Comparison of ENCODE assay signal across 15 cellular contexts in genomic region chr11:74935285-74935684, GRCh38. TPM values are rescaled to one million over a fixed set of nuclear protein-coding genes. Genes with fewer than 3 reads are reported as not detected.
DNase-seq lines count a peak whose midpoint lies in the region; ATAC-seq lines count a peak whose summit lies in the region.
"Had no signal": no experiment of that assay in that cellular context is flagged by ENCODE, and none has a peak within 500 bp of the region (broad histone marks: within the 10 kb centered on the region; RNA-seq: fewer than 3 reads in every experiment).

No MANE protein-coding gene starts in this region.

- H3K36me3 ChIP-seq in Karpas-422 (ENCODE audit: insufficient read depth, low read length): peaks cover 46% of the 10 kb centered on the region

- intact Hi-C loops in Right ventricle myocardium superior (cut with DNase I): loop anchor here (10.0 kb wide), 1 partner anchor 310 kb away; the partner anchor contains the start of gene TPBGL

- no peak overlapping the region; the same call in 1 of the 2 replicates for H3K4me3 ChIP-seq in Karpas-422 (ENCODE audit: low read length)
- H3K4me3 ChIP-seq: BLaER1 treated with 17β-estradiol and CSF1 and Interleukin-3, amounts not matched to agents 10 nM and 100 nM had no signal

- H3K4me1 Mint-ChIP-seq in activated naive CD8-positive, alpha-beta T cell treated with anti-CD3 and anti-CD28 coated beads, Interleukin-2, amount 10 ng/mL, durations not matched to agents 7 days and 5 days: peaks cover 23% of the 10 kb centered on the region
- H3K4me1 Mint-ChIP-seq in activated naive CD8-positive, alpha-beta T cell treated with anti-CD3 and anti-CD28 coated beads for 36 hours: peaks cover 15% of the 10 kb centered on the region
- peaks cover 5% of the 10 kb centered on the region for H3K4me1 Mint-ChIP-seq in memory B cell

- no peaks in the 10 kb centered on the region for H3K27me3 Mint-ChIP-seq in activated naive CD8-positive, alpha-beta T cell treated with anti-CD3 and anti-CD28 coated beads, Interleukin-2, amount 10 ng/mL, durations not matched to agents 7 days and 5 days
- no peaks in the 10 kb centered on the region for H3K27me3 Mint-ChIP-seq in activated naive CD8-positive, alpha-beta T cell treated with anti-CD3 and anti-CD28 coated beads for 36 hours
- H3K27me3 Mint-ChIP-seq in memory B cell: no peaks in the 10 kb centered on the region
- H3K27me3 Mint-ChIP-seq: CD4-positive, alpha-beta T cell had no signal

- no peak overlapping the region for H3K4me3 Mint-ChIP-seq in activated naive CD8-positive, alpha-beta T cell treated with anti-CD3 and anti-CD28 coated beads, Interleukin-2, amount 10 ng/mL, durations not matched to agents 7 days and 5 days
- H3K4me3 Mint-ChIP-seq in activated naive CD8-positive, alpha-beta T cell treated with anti-CD3 and anti-CD28 coated beads for 36 hours: no peak overlapping the region
- no peak overlapping the region for H3K4me3 Mint-ChIP-seq in memory B cell
- H3K4me3 Mint-ChIP-seq: CD4-positive, alpha-beta T cell; CD8-positive, alpha-beta T cell had no signal

- H4K20me1 ChIP-seq in Karpas-422 (ENCODE audit: insufficient read depth, low read depth, low read length): no peaks in the 10 kb centered on the region
- H4K20me1 ChIP-seq: BLaER1 treated with 17β-estradiol and CSF1 and Interleukin-3, amounts not matched to agents 10 nM and 100 nM had no signal

- H3K9me2 ChIP-seq in Karpas-422 (replicated peaks; ENCODE audit: insufficient read depth, low read length): no peaks in the 10 kb centered on the region

- ATAC-seq in activated naive CD8-positive, alpha-beta T cell treated with anti-CD3 and anti-CD28 coated beads, Interleukin-2, amount 10 ng/mL, durations not matched to agents 7 days and 5 days (ENCODE audit: low read depth): no peak
- ATAC-seq in memory B cell (ENCODE audit: low read depth) (no peak), Right ventricle myocardium superior (ENCODE audit: poor library complexity) (no peak)
- ATAC-seq: CD8-positive, alpha-beta T cell had no signal

- DNase-seq in activated naive CD8-positive, alpha-beta T cell treated with anti-CD3 and anti-CD28 coated beads, Interleukin-2, amount 10 ng/mL, durations not matched to agents 7 days and 5 days: no peak
- no peak for DNase-seq in activated naive CD8-positive, alpha-beta T cell treated with anti-CD3 and anti-CD28 coated beads for 36 hours
- no peak for DNase-seq in Karpas-422
- DNase-seq in memory B cell (ENCODE audit: low spot score in 2 of 2): no peak
- no peak for DNase-seq in putamen (ENCODE audit: low spot score)
- DNase-seq in Right ventricle myocardium superior: no peak
- DNase-seq: 8988T; ACHN; Caco-2; Calu3; CD4-positive, alpha-beta T cell; CD8-positive, alpha-beta T cell; GF-D8 had no signal

- no peaks in the 10 kb centered on the region for H3K9me3 ChIP-seq in Karpas-422 (ENCODE audit: low read length)
- H3K9me3 ChIP-seq: BLaER1 treated with 17β-estradiol and CSF1 and Interleukin-3, amounts not matched to agents 10 nM and 100 nM; Caco-2 had no signal

- H3K4me2 ChIP-seq in Karpas-422 (ENCODE audit: low read depth, low read length, poor library complexity, severe bottlenecking): no peak overlapping the region
- H3K4me2 ChIP-seq: BLaER1 treated with 17β-estradiol and CSF1 and Interleukin-3, amounts not matched to agents 10 nM and 100 nM had no signal

- peak overlapping the region; percentile 76 for H3K27ac ChIP-seq in Karpas-422 (ENCODE audit: low read length)
- H3K27ac ChIP-seq: BLaER1 treated with 17β-estradiol and CSF1 and Interleukin-3, amounts not matched to agents 10 nM and 100 nM; C4-2B had no signal

- no peaks in the 10 kb centered on the region for H3K9me3 Mint-ChIP-seq in activated naive CD8-positive, alpha-beta T cell treated with anti-CD3 and anti-CD28 coated beads, Interleukin-2, amount 10 ng/mL, durations not matched to agents 7 days and 5 days
- H3K9me3 Mint-ChIP-seq in activated naive CD8-positive, alpha-beta T cell treated with anti-CD3 and anti-CD28 coated beads for 36 hours: no peaks in the 10 kb centered on the region
- no peaks in the 10 kb centered on the region for H3K9me3 Mint-ChIP-seq in memory B cell
- H3K9me3 Mint-ChIP-seq: CD4-positive, alpha-beta T cell; CD8-positive, alpha-beta T cell had no signal

- POLR2A ChIA-PET in activated naive CD8-positive, alpha-beta T cell treated with anti-CD3 and anti-CD28 coated beads, Interleukin-2, amount 10 ng/mL, durations not matched to agents 7 days and 5 days (lab: Charles Lee): no interaction called here

- H3K27ac Mint-ChIP-seq in activated naive CD8-positive, alpha-beta T cell treated with anti-CD3 and anti-CD28 coated beads, Interleukin-2, amount 10 ng/mL, durations not matched to agents 7 days and 5 days: peak overlapping the region; percentile 46
- no peak overlapping the region for H3K27ac Mint-ChIP-seq in activated naive CD8-positive, alpha-beta T cell treated with anti-CD3 and anti-CD28 coated beads for 36 hours
- H3K27ac Mint-ChIP-seq in memory B cell: peak overlapping the region; percentile 14
- H3K27ac Mint-ChIP-seq: CD4-positive, alpha-beta T cell; CD8-positive, alpha-beta T cell had no signal

- H3K79me2 ChIP-seq in Karpas-422 (ENCODE audit: low read length): peaks cover 20% of the 10 kb centered on the region

- H3K36me3 Mint-ChIP-seq in activated naive CD8-positive, alpha-beta T cell treated with anti-CD3 and anti-CD28 coated beads, Interleukin-2, amount 10 ng/mL, durations not matched to agents 7 days and 5 days: peaks cover 48% of the 10 kb centered on the region
- peaks cover 29% of the 10 kb centered on the region for H3K36me3 Mint-ChIP-seq in activated naive CD8-positive, alpha-beta T cell treated with anti-CD3 and anti-CD28 coated beads for 36 hours
- H3K36me3 Mint-ChIP-seq in memory B cell: peaks cover 35% of the 10 kb centered on the region

- H3K4me1 ChIP-seq in Karpas-422 (ENCODE audit: low read length): peaks cover 39% of the 10 kb centered on the region
- H3K4me1 ChIP-seq: Caco-2 had no signal

- no peak overlapping the region for H3K9ac ChIP-seq in Karpas-422 (ENCODE audit: low read length)
- H3K9ac ChIP-seq: BLaER1 treated with 17β-estradiol and CSF1 and Interleukin-3, amounts not matched to agents 10 nM and 100 nM had no signal

- no peak overlapping the region for H2AFZ ChIP-seq in Karpas-422 (ENCODE audit: low read length)

- H3K27me3 ChIP-seq in Karpas-422 (ENCODE audit: low read length): no peaks in the 10 kb centered on the region
- H3K27me3 ChIP-seq: BLaER1 treated with 17β-estradiol and CSF1 and Interleukin-3, amounts not matched to agents 10 nM and 100 nM had no signal

RNA-seq across cellular contexts. Expression of gene XRRA1, which starts 13.6 kb away (rescaled TPM):
- total RNA-seq in activated naive CD8-positive, alpha-beta T cell treated with anti-CD3 and anti-CD28 coated beads, Interleukin-2, amount 10 ng/mL, durations not matched to agents 7 days and 5 days: 10 to 100 TPM; 36.0 to 42.9 TPM
- total RNA-seq in activated naive CD8-positive, alpha-beta T cell treated with anti-CD3 and anti-CD28 coated beads for 36 hours: 10 to 100 TPM; 23.7 to 25.2 TPM
- total RNA-seq in Karpas-422 (2014; rRNA removed; shearing (Covaris generic); ENCODE audit: low replicate concordance): 29.7 and 56.3 TPM in 2 replicates
- 5.3 TPM for total RNA-seq in Right ventricle myocardium superior

RNA-seq across cellular contexts. Expression of gene SPCS2, which starts 13.8 kb away (rescaled TPM):
- 100 to 1,000 TPM; 112 to 114 TPM for total RNA-seq in activated naive CD8-positive, alpha-beta T cell treated with anti-CD3 and anti-CD28 coated beads, Interleukin-2, amount 10 ng/mL, durations not matched to agents 7 days and 5 days
- total RNA-seq in activated naive CD8-positive, alpha-beta T cell treated with anti-CD3 and anti-CD28 coated beads for 36 hours: 100 to 1,000 TPM; 137 to 139 TPM
- 33.2 and 91.5 TPM in 2 replicates for total RNA-seq in Karpas-422 (2014; rRNA removed; shearing (Covaris generic); ENCODE audit: low replicate concordance)
- 98.4 TPM for total RNA-seq in Right ventricle myocardium superior

RNA-seq across cellular contexts. Expression of gene NEU3, which starts 53.4 kb away (rescaled TPM):
- 10 to 100 TPM; 13.6 to 17.3 TPM for total RNA-seq in activated naive CD8-positive, alpha-beta T cell treated with anti-CD3 and anti-CD28 coated beads, Interleukin-2, amount 10 ng/mL, durations not matched to agents 7 days and 5 days
- total RNA-seq in activated naive CD8-positive, alpha-beta T cell treated with anti-CD3 and anti-CD28 coated beads for 36 hours: 10 to 100 TPM; 13.0 to 13.1 TPM
- total RNA-seq in Karpas-422 (2014; rRNA removed; shearing (Covaris generic); ENCODE audit: low replicate concordance): 103 and 133 TPM in 2 replicates
- total RNA-seq in Right ventricle myocardium superior: 3.5 TPM
